ENCODE assay signal across 1 cellular context in genomic region chr19:48881741-48882657, GRCh38.
TF ChIP-seq lines count a peak whose summit lies in the region.

No MANE protein-coding gene starts in this region.

TF ChIP-seq in K562, 482 proteins besides CTCF, POLR2A, EP300 and RAD21 (continued from another document and continues in another):
- no peak for TF ChIP-seq ATF6 (CRISPR knock-in tag; IDR thresholded peaks at IDR 0.05)
- TF ChIP-seq ZBTB5 (IDR thresholded peaks at IDR 0.05): no peak
- TF ChIP-seq ZNF707 (CRISPR knock-in tag; conservative IDR thresholded peaks at IDR 0.05): peak; percentile 79
- TF ChIP-seq THRB (CRISPR knock-in tag; conservative IDR thresholded peaks at IDR 0.05): 0 out of 2 replicates have a peak, but pooled peaks have one; percentile 58
- no peak for TF ChIP-seq GTF2B (IDR thresholded peaks at IDR 0.05; ENCODE audit: extremely low read depth, insufficient read length)
- TF ChIP-seq CLOCK (CRISPR knock-in tag; IDR thresholded peaks at IDR 0.05; ENCODE audit: borderline replicate concordance): no peak
- TF ChIP-seq FOS (IDR thresholded peaks at IDR 0.05; ENCODE audit: extremely low read depth, insufficient read length): no peak
- TF ChIP-seq ZNF146 (CRISPR knock-in tag; IDR thresholded peaks at IDR 0.05; ENCODE audit: unreplicated experiment): no peak
- peak; percentile 90 for TF ChIP-seq ZNF41 (CRISPR knock-in tag; conservative IDR thresholded peaks at IDR 0.05)
- no peak for TF ChIP-seq BRCA1 (IDR thresholded peaks at IDR 0.05)
- TF ChIP-seq BRCA1 (CRISPR knock-in tag; IDR thresholded peaks at IDR 0.05): no peak
- TF ChIP-seq SIRT6 (IDR thresholded peaks at IDR 0.05; ENCODE audit: low read depth, low read length): no peak
- TF ChIP-seq RAD51 (IDR thresholded peaks at IDR 0.05; ENCODE audit: borderline replicate concordance, low read depth): no peak
- TF ChIP-seq VEZF1 (CRISPR knock-in tag; IDR thresholded peaks at IDR 0.05): peak; percentile 42; the same call in 1 of the 2 replicates
- no peak for TF ChIP-seq TFAM (CRISPR knock-in tag; conservative IDR thresholded peaks at IDR 0.05)
- no peak for TF ChIP-seq FOXP4 (CRISPR knock-in tag; IDR thresholded peaks at IDR 0.05; ENCODE audit: borderline replicate concordance)
- TF ChIP-seq DIDO1 (tag; IDR thresholded peaks at IDR 0.05; ENCODE audit: low read depth): peak; percentile 80
- no peak for TF ChIP-seq CBX5 (IDR thresholded peaks at IDR 0.05; ENCODE audit: borderline replicate concordance, low read depth)
- peak; percentile 97 for TF ChIP-seq ZNF143 (CRISPR knock-in tag; IDR thresholded peaks at IDR 0.05)
- peak; percentile 79; the same call in 1 of the 2 replicates for TF ChIP-seq CREB3L1 (IDR thresholded peaks at IDR 0.05; ENCODE audit: borderline replicate concordance, low read depth)
- no peak for TF ChIP-seq MCM7 (IDR thresholded peaks at IDR 0.05)
- TF ChIP-seq C11orf30 (IDR thresholded peaks at IDR 0.05; ENCODE audit: low read depth): no peak
- peak; percentile 85; the same call in 1 of the 2 replicates for TF ChIP-seq HIVEP1 (CRISPR knock-in tag; IDR thresholded peaks at IDR 0.05)
- peak; percentile 84; the same call in 1 of the 2 replicates for TF ChIP-seq ZBTB34 (CRISPR knock-in tag; IDR thresholded peaks at IDR 0.05)
- TF ChIP-seq ERF (CRISPR knock-in tag; IDR thresholded peaks at IDR 0.05): peak; percentile 80; the same call in 1 of the 2 replicates
- TF ChIP-seq BMI1 (IDR thresholded peaks at IDR 0.05; ENCODE audit: low read length): no peak
- TF ChIP-seq CREB5 (CRISPR knock-in tag; IDR thresholded peaks at IDR 0.05): peak; percentile 79; the same call in 1 of the 2 replicates
- no peak for TF ChIP-seq PTBP1 (IDR thresholded peaks at IDR 0.05; ENCODE audit: low read depth, low read length)
- no peak for TF ChIP-seq THAP12 (CRISPR knock-in tag; IDR thresholded peaks at IDR 0.05)
- TF ChIP-seq ZNF444 (CRISPR knock-in tag; IDR thresholded peaks at IDR 0.05): no peak
- peak; percentile 80 for TF ChIP-seq CREM (IDR thresholded peaks at IDR 0.05; ENCODE audit: low read depth)
- TF ChIP-seq ZNF77 (CRISPR knock-in tag; IDR thresholded peaks at IDR 0.05): no peak
- TF ChIP-seq ZNF354B (CRISPR knock-in tag; IDR thresholded peaks at IDR 0.05): peak; percentile 83
- TF ChIP-seq ZEB2 (IDR thresholded peaks at IDR 0.05): no peak
- TF ChIP-seq TOE1 (IDR thresholded peaks at IDR 0.05; ENCODE audit: borderline replicate concordance): no peak
- TF ChIP-seq TOE1 (CRISPR knock-in tag; IDR thresholded peaks at IDR 0.05; ENCODE audit: borderline replicate concordance, low read depth): no peak
- TF ChIP-seq FIP1L1 (IDR thresholded peaks at IDR 0.05; ENCODE audit: low read depth, low read length, poor library complexity, severe bottlenecking): no peak
- no peak for TF ChIP-seq SNRNP70 (optimal IDR thresholded peaks at IDR 0.05; ENCODE audit: low read depth, low read length)
- peak; percentile 44; the same call in 1 of the 2 replicates for TF ChIP-seq NFIX (CRISPR knock-in tag; IDR thresholded peaks at IDR 0.05; ENCODE audit: low read depth)
- no peak for TF ChIP-seq POLR3G (IDR thresholded peaks at IDR 0.05; ENCODE audit: extremely low read depth, insufficient read length, insufficient replicate concordance)
- TF ChIP-seq ZNF165 (CRISPR knock-in tag; IDR thresholded peaks at IDR 0.05; ENCODE audit: borderline replicate concordance): no peak
- no peak for TF ChIP-seq ZKSCAN1 (IDR thresholded peaks at IDR 0.05; ENCODE audit: low read depth, low read length)
- no peak for TF ChIP-seq ZNF75A (CRISPR knock-in tag; IDR thresholded peaks at IDR 0.05)
- TF ChIP-seq BCL6 (CRISPR knock-in tag; IDR thresholded peaks at IDR 0.05): peak; percentile 86
- TF ChIP-seq LEF1 (IDR thresholded peaks at IDR 0.05): no peak
- TF ChIP-seq TAF9B (IDR thresholded peaks at IDR 0.05; ENCODE audit: partially characterized antibody): no peak
- TF ChIP-seq TSC22D4 (tag; IDR thresholded peaks at IDR 0.05): no peak
